12 cellular contexts compared by ENCODE assay signal in the genomic region with DNA sequence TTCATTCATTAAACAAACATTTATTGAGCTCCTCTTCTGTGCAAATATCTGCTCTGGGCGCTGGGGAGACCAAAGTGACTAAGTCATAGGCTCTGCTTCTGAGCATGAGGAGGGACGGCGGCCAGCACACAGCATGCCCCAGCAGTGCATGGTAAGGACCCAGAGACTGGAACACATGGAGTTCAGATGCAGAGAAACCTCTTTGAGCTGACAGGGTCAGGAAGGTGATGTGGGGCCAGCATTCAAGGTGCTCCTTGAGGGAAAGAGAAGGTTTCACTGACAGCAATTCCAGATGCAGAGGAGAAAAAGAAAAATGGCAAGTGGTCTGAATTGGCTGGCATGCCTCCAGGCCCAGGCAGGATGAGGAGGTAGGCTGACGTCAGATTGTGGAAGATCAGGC.
DNase-seq lines count a peak whose midpoint lies in the region; ATAC-seq and TF ChIP-seq lines count a peak whose summit lies in the region.
"Had no signal": no experiment of that assay in that cellular context is flagged by ENCODE, and none has a peak within 500 bp of the region (broad histone marks: within the 10 kb centered on the region; RNA-seq: fewer than 3 reads in every experiment).

No MANE protein-coding gene starts in this region.

- no peaks in the 10 kb centered on the region for H3K79me2 ChIP-seq in HCT116 (ENCODE audit: insufficient read depth, low read length)

- CTCF ChIA-PET in HCT116 (lab: Charles Lee), result interaction anchor here (1.1 kb wide), 1 partner anchor 297 kb away, joined by 4 read pairs; no protein-coding TSS in a partner anchor

- DNase-seq in NCI-H510A treated with DMSO at 0.1 percent for 48 hours (lab: John Stamatoyannopoulos, UW) (peak; percentile 33), NCI-H510A (lab: John Stamatoyannopoulos, UW) (no peak), HCT116 (ENCODE audit: low read depth, low spot score) (no peak), stomach (no peak), NCI-H1092 (lab: John Stamatoyannopoulos, UW) (no peak), upper lobe of right lung (no peak)
- DNase-seq in activated naive CD8-positive, alpha-beta T cell treated with anti-CD3 and anti-CD28 coated beads for 36 hours, result no peak
- DNase-seq in naive thymus-derived CD8-positive, alpha-beta T cell, result peak in 1 of 10 donors; percentile 21
- DNase-seq: dorsolateral prefrontal cortex, HFFc6, hippocampal formation had no signal

- H3K4me3 ChIP-seq in HCT116 (replicated peaks in 1 of 2; ENCODE audit: low read depth in 1 of 2, low read length in 2 of 2), result no peak overlapping the region
- no peak overlapping the region for H3K4me3 ChIP-seq in stomach
- H3K4me3 ChIP-seq in upper lobe of right lung, result no peak overlapping the region
- H3K4me3 ChIP-seq: dorsolateral prefrontal cortex had no signal

- H3K9me3 ChIP-seq in HCT116 (ENCODE audit: control insufficient read depth in 1 of 2, insufficient read depth in 1 of 2, low read depth in 1 of 2, low read length in 2 of 2) (no peaks in the 10 kb centered on the region), stomach (no peaks in the 10 kb centered on the region), upper lobe of right lung (no peaks in the 10 kb centered on the region)

- POLR2A ChIA-PET in HCT116 (lab: Charles Lee), result interaction anchor here (1.3 kb wide), 1 partner anchor 14 kb away, joined by 4 read pairs; no protein-coding TSS in a partner anchor
- POLR2A ChIA-PET in naive thymus-derived CD8-positive, alpha-beta T cell (lab: Charles Lee), result interaction anchor here (0.6 to 3.2 kb wide), 15 partner anchors 9 to 1076 kb away, joined by 3 to 24 read pairs (median 5); partner anchors contain the start of gene RPLP1

- no peak for TF ChIP-seq EP300 in stomach (IDR thresholded peaks at IDR 0.05)

- H3K4me2 ChIP-seq in HCT116 (ENCODE audit: low read length), result peak overlapping the region; percentile 72; the same call in 1 of the 2 replicates

- H3K27me3 Mint-ChIP-seq in activated naive CD8-positive, alpha-beta T cell treated with anti-CD3 and anti-CD28 coated beads for 36 hours, result no peaks in the 10 kb centered on the region
- no peaks in the 10 kb centered on the region for H3K27me3 Mint-ChIP-seq in naive thymus-derived CD8-positive, alpha-beta T cell

- H3K4me3 Mint-ChIP-seq in activated naive CD8-positive, alpha-beta T cell treated with anti-CD3 and anti-CD28 coated beads for 36 hours, result peak overlapping the region; percentile 57
- H3K4me3 Mint-ChIP-seq in naive thymus-derived CD8-positive, alpha-beta T cell, result peak overlapping the region; percentile 57 to 86 (median 80)
- H3K4me3 Mint-ChIP-seq: HFFc6, WTC11 had no signal

- TF ChIP-seq CTCF in HCT116 (IDR thresholded peaks at IDR 0.05 in 2 of 3, conservative IDR thresholded peaks at IDR 0.05 in 1 of 3; ENCODE audit: borderline replicate concordance in 1 of 3, insufficient read depth in 1 of 3, low read depth in 2 of 3, low read length in 2 of 3) (no peak), stomach (IDR thresholded peaks at IDR 0.05) (no peak), upper lobe of right lung (IDR thresholded peaks at IDR 0.05) (no peak)

- peak overlapping the region; percentile 89 for H3K27ac Mint-ChIP-seq in activated naive CD8-positive, alpha-beta T cell treated with anti-CD3 and anti-CD28 coated beads for 36 hours
- H3K27ac Mint-ChIP-seq in naive thymus-derived CD8-positive, alpha-beta T cell, result peak overlapping the region; percentile 94 to 99 (median 97)
- H3K27ac Mint-ChIP-seq: HFFc6, WTC11 had no signal

- intact Hi-C loops in HCT116 (cut with micrococcal nuclease), result no loop called here
- intact Hi-C loops in stomach (cut with DNase I; ENCODE audit: low total_unique reads), result no loop called here
- intact Hi-C loops in upper lobe of right lung (cut with DNase I), result no loop called here

- ATAC-seq in HCT116 (no peak), upper lobe of right lung (no peak)
- ATAC-seq in naive thymus-derived CD8-positive, alpha-beta T cell, result no peak
- ATAC-seq: WTC11 had no signal

- 79 to 92% (median 80%) methylated on average over 4 of the region's 4 CpGs for WGBS in stomach, 5 donors

- peaks cover 48% of the 10 kb centered on the region; the same call in 1 of the 2 replicates for H3K27me3 ChIP-seq in HCT116 (ENCODE audit: insufficient read depth, low read length)
- peaks cover 0 to 7% (median 0%) of the 10 kb centered on the region in 3 donors for H3K27me3 ChIP-seq in stomach
- no peaks in the 10 kb centered on the region for H3K27me3 ChIP-seq in upper lobe of right lung

- RAD21 ChIA-PET in HCT116 (lab: Charles Lee; ENCODE audit: low non-redundant PET in 1 of 2, low total read pairs in 2 of 2, uncharacterized antibody in 2 of 2, unreplicated experiment in 2 of 2), result no interaction called here

- peaks cover 13% of the 10 kb centered on the region for H3K36me3 Mint-ChIP-seq in activated naive CD8-positive, alpha-beta T cell treated with anti-CD3 and anti-CD28 coated beads for 36 hours
- H3K36me3 Mint-ChIP-seq in naive thymus-derived CD8-positive, alpha-beta T cell, result peaks cover 0 to 7% (median 0%) of the 10 kb centered on the region in 3 donors
- H3K36me3 Mint-ChIP-seq: WTC11 had no signal

- peaks cover 58% of the 10 kb centered on the region for H3K4me1 Mint-ChIP-seq in activated naive CD8-positive, alpha-beta T cell treated with anti-CD3 and anti-CD28 coated beads for 36 hours
- peaks cover 55 to 96% (median 82%) of the 10 kb centered on the region in 4 donors for H3K4me1 Mint-ChIP-seq in naive thymus-derived CD8-positive, alpha-beta T cell

- H4K20me1 ChIP-seq in HCT116 (ENCODE audit: insufficient read depth), result no peaks in the 10 kb centered on the region

- no peak overlapping the region for H2AFZ ChIP-seq in HCT116 (ENCODE audit: low read depth, low read length, poor library complexity, severe bottlenecking)

- no peak overlapping the region for H3K27ac ChIP-seq in HCT116 (ENCODE audit: low read depth, low read length)
- H3K27ac ChIP-seq in stomach, result peak overlapping the region in 1 of 5 donors; percentile 15
- no peak overlapping the region for H3K27ac ChIP-seq in upper lobe of right lung
- H3K27ac ChIP-seq: dorsolateral prefrontal cortex had no signal

- H3K9me3 Mint-ChIP-seq in activated naive CD8-positive, alpha-beta T cell treated with anti-CD3 and anti-CD28 coated beads for 36 hours, result no peaks in the 10 kb centered on the region
- no peaks in the 10 kb centered on the region for H3K9me3 Mint-ChIP-seq in naive thymus-derived CD8-positive, alpha-beta T cell
- H3K9me3 Mint-ChIP-seq: HFFc6, WTC11 had no signal

- BruUV-seq in HCT116 (replicated peaks; lab: Mats Ljungman, UMichigan), result no TSS peak

- H3K9me2 ChIP-seq in HCT116 (ENCODE audit: insufficient read depth), result no peaks in the 10 kb centered on the region

- no peak for TF ChIP-seq POLR2A in HCT116 (IDR thresholded peaks at IDR 0.05; ENCODE audit: borderline replicate concordance, extremely low read depth, insufficient read depth, insufficient read length)
- no peak for TF ChIP-seq POLR2A in stomach (IDR thresholded peaks at IDR 0.05)

- H3K9ac ChIP-seq in HCT116 (ENCODE audit: low read length), result no peak overlapping the region

- no peak for TF ChIP-seq RAD21 in HCT116 (IDR thresholded peaks at IDR 0.05; ENCODE audit: low read depth)

- H3K36me3 ChIP-seq in HCT116 (ENCODE audit: control insufficient read depth in 1 of 2, insufficient read depth in 2 of 2, low read length in 2 of 2) (no peaks in the 10 kb centered on the region), stomach (no peaks in the 10 kb centered on the region), upper lobe of right lung (no peaks in the 10 kb centered on the region)

- H3K4me1 ChIP-seq in HCT116 (ENCODE audit: control insufficient read depth in 1 of 2, insufficient read depth in 2 of 2, low read length in 2 of 2) (peaks cover 33 to 36% of the 10 kb centered on the region in 2 experiments), stomach (peaks cover 0 to 26% (median 14%) of the 10 kb centered on the region in 4 donors), upper lobe of right lung (peaks cover 11% of the 10 kb centered on the region)

TF ChIP-seq in HCT116, 20 proteins besides CTCF, POLR2A, EP300 and RAD21:
- TF ChIP-seq ELF1 (IDR thresholded peaks at IDR 0.05; ENCODE audit: borderline replicate concordance, low read depth) (no peak), SRF (IDR thresholded peaks at IDR 0.05; ENCODE audit: low read depth) (no peak), JUND (IDR thresholded peaks at IDR 0.05) (no peak), CEBPB (IDR thresholded peaks at IDR 0.05; ENCODE audit: low read depth) (no peak)
TF ChIP-seq in HCT116: peak in this region for 0.
